In the genomic region with DNA sequence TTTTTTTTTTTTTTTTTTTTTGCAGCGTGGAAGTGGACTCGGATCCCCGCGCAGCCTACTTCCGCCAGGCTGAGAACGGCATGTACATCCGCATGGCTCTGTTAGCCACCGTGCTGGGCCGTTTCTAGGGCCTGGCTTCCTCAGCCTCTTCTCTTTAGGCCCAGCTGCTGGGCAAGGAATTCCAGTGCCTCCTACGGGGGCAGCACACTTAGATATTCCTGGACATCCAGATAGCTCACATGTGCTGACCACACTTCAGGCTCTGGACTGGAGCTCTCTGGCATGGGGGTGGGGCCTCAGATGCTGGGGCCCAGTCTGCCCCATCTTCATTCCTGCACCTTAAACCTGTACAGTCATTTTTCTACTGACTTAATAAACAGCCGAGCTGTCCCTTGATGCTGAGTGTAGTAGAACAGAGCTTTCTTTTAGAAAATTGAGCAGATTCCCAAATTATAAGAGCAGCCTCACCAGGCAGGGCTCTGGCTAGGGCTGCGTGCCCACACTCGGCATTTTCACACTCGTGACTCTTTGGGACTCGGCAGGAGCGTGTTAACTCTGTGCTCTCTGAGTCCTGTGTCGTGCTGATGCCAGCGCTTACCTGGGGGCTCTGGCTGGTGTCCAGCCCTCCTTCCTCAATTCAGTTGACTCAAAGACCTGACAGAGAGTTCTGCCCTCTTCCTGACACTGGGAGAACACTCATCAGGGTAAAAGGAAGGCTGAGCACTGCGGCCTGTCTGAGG, we compare ENCODE assay signal across 1 cellular context.
TF ChIP-seq lines count a peak whose summit lies in the region.

No MANE protein-coding gene starts in this region.

TF ChIP-seq in IMR-90, 13 proteins besides CTCF, POLR2A, EP300 and RAD21:
- TF ChIP-seq CHD1 (IDR thresholded peaks at IDR 0.05; ENCODE audit: low read depth, low read length): no peak
- TF ChIP-seq MAFK (IDR thresholded peaks at IDR 0.05; ENCODE audit: low read depth, low read length): no peak
- TF ChIP-seq MAZ (IDR thresholded peaks at IDR 0.05; ENCODE audit: borderline replicate concordance, low read depth, low read length): no peak
- no peak for TF ChIP-seq RCOR1 (IDR thresholded peaks at IDR 0.05; ENCODE audit: insufficient replicate concordance, low read length)
- TF ChIP-seq MXI1 (IDR thresholded peaks at IDR 0.05; ENCODE audit: borderline replicate concordance, low read depth, low read length): no peak
- no peak for TF ChIP-seq SMC3 (IDR thresholded peaks at IDR 0.05; ENCODE audit: low read depth, low read length)
